ENCODE assay signal across 15 cellular contexts in the genomic region with DNA sequence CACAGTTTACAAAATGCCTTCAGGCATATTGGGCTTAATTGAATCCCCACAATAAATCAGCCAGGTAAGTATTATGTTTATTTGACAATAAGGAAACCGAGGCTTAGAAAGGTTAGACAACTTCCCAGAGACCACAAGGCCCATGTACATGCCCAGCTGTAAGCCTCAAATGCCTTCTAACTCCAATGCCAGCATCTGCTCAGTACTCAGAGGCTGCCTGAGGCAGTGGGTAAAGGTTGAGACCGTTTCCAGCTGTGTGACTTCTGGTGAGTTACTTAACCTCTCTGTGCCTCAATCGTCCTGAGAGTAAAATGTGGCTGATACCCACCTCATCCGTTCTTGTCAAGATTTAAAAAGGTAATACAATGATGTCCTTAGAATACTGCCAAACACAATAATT. TPM values are rescaled to one million over a fixed set of nuclear protein-coding genes. Genes with fewer than 3 reads are reported as not detected.
DNase-seq lines count a peak whose midpoint lies in the region; TF ChIP-seq lines count a peak whose summit lies in the region.
"Had no signal": no experiment of that assay in that cellular context is flagged by ENCODE, and none has a peak within 500 bp of the region (broad histone marks: within the 10 kb centered on the region; RNA-seq: fewer than 3 reads in every experiment).

No MANE protein-coding gene starts in this region.

- TF ChIP-seq CTCF in MCF 10A (IDR thresholded peaks at IDR 0.05; ENCODE audit: unreplicated experiment) (no peak), breast epithelium (IDR thresholded peaks at IDR 0.05) (no peak), chondrocyte (IDR thresholded peaks at IDR 0.05) (no peak), type B pancreatic cell (conservative IDR thresholded peaks at IDR 0.05) (no peak), transverse colon (IDR thresholded peaks at IDR 0.05) (no peak)

- no peaks in the 10 kb centered on the region for H3K9me3 Mint-ChIP-seq in MCF 10A (ENCODE audit: unreplicated experiment)
- H3K9me3 Mint-ChIP-seq in chondrocyte (ENCODE audit: low read depth), result no peaks in the 10 kb centered on the region
- no peaks in the 10 kb centered on the region for H3K9me3 Mint-ChIP-seq in type B pancreatic cell
- no peaks in the 10 kb centered on the region for H3K9me3 Mint-ChIP-seq in CD8-positive, alpha-beta memory T cell

- H3K4me1 ChIP-seq in breast epithelium, result no peaks in the 10 kb centered on the region
- H3K4me1 ChIP-seq in mesodermal cell (ENCODE audit: control insufficient read depth, insufficient read depth, low read length, poor library complexity, severe bottlenecking), result peaks cover 15% of the 10 kb centered on the region
- peaks cover 9% of the 10 kb centered on the region for H3K4me1 ChIP-seq in CD8-positive, alpha-beta memory T cell (ENCODE audit: insufficient read depth, low read length)
- H3K4me1 ChIP-seq in transverse colon, result peaks cover 0 to 10% (median 9%) of the 10 kb centered on the region in 4 donors

- H3K27me3 ChIP-seq in breast epithelium, result no peaks in the 10 kb centered on the region
- H3K27me3 ChIP-seq in CD8-positive, alpha-beta memory T cell (ENCODE audit: insufficient read depth, low read length, poor library complexity, severe bottlenecking), result no peaks in the 10 kb centered on the region
- H3K27me3 ChIP-seq in transverse colon, result no peaks in the 10 kb centered on the region

- no TSS peak for BruUV-seq in MCF 10A (replicated peaks; lab: Mats Ljungman, UMichigan)

- H3K9me3 ChIP-seq in breast epithelium (no peaks in the 10 kb centered on the region), mesodermal cell (ENCODE audit: control insufficient read depth, low read length) (no peaks in the 10 kb centered on the region), transverse colon (no peaks in the 10 kb centered on the region)
- no peaks in the 10 kb centered on the region for H3K9me3 ChIP-seq in CD8-positive, alpha-beta memory T cell (ENCODE audit: low read length)

- H3K4me1 Mint-ChIP-seq in MCF 10A (ENCODE audit: insufficient read depth, unreplicated experiment), result peaks cover 25% of the 10 kb centered on the region
- H3K4me1 Mint-ChIP-seq in chondrocyte (ENCODE audit: low read depth), result peaks cover 55% of the 10 kb centered on the region
- peaks cover 28% of the 10 kb centered on the region for H3K4me1 Mint-ChIP-seq in type B pancreatic cell (ENCODE audit: unreplicated experiment)
- peaks cover 13 to 37% (median 25%) of the 10 kb centered on the region in 3 donors for H3K4me1 Mint-ChIP-seq in CD8-positive, alpha-beta memory T cell

- no peak for TF ChIP-seq EP300 in transverse colon (IDR thresholded peaks at IDR 0.05; ENCODE audit: low read depth)

- H3K4me3 ChIP-seq in breast epithelium, result no peak overlapping the region
- H3K4me3 ChIP-seq in mesodermal cell (ENCODE audit: extremely low read depth, insufficient read depth, low read length, poor library complexity, severe bottlenecking), result no peak overlapping the region
- H3K4me3 ChIP-seq in CD8-positive, alpha-beta memory T cell (ENCODE audit: low read length), result no peak overlapping the region
- H3K4me3 ChIP-seq in transverse colon, result no peak overlapping the region

- H3K27ac ChIP-seq in breast epithelium (no peak overlapping the region), mesodermal cell (ENCODE audit: low read depth, low read length, severe bottlenecking) (peak overlapping the region; percentile 10), transverse colon (no peak overlapping the region)
- no peak overlapping the region for H3K27ac ChIP-seq in CD8-positive, alpha-beta memory T cell (ENCODE audit: low read depth, low read length)
- H3K27ac ChIP-seq: C4-2B had no signal

- H3K27ac Mint-ChIP-seq in MCF 10A (ENCODE audit: low read depth, unreplicated experiment), result peak overlapping the region; percentile 79
- peak overlapping the region; percentile 53 for H3K27ac Mint-ChIP-seq in chondrocyte (ENCODE audit: unreplicated experiment)
- no peak overlapping the region for H3K27ac Mint-ChIP-seq in type B pancreatic cell
- no peak overlapping the region for H3K27ac Mint-ChIP-seq in CD8-positive, alpha-beta memory T cell

- peaks cover 6% of the 10 kb centered on the region for H3K36me3 Mint-ChIP-seq in MCF 10A (ENCODE audit: insufficient read depth, unreplicated experiment)
- peaks cover under 1% of the 10 kb centered on the region for H3K36me3 Mint-ChIP-seq in chondrocyte (ENCODE audit: low read depth)
- peaks cover 4% of the 10 kb centered on the region for H3K36me3 Mint-ChIP-seq in type B pancreatic cell
- peaks cover 3 to 9% (median 6%) of the 10 kb centered on the region in 3 donors for H3K36me3 Mint-ChIP-seq in CD8-positive, alpha-beta memory T cell

- CTCF ChIA-PET in MCF 10A (lab: Yijun Ruan, JAX), result no interaction called here
- CTCF ChIA-PET in CD8-positive, alpha-beta memory T cell (lab: Charles Lee), result no interaction called here

- TF ChIP-seq POLR2A in breast epithelium (IDR thresholded peaks at IDR 0.05), result no peak
- no peak for TF ChIP-seq POLR2A in transverse colon (IDR thresholded peaks at IDR 0.05)

- intact Hi-C loops in MCF 10A (cut with micrococcal nuclease), result no loop called here
- intact Hi-C loops in breast epithelium (cut with DNase I; ENCODE audit: low total_unique reads), result no loop called here
- intact Hi-C loops in transverse colon (cut with DNase I; ENCODE audit: low total_unique reads), result no loop called here

- H3K4me3 Mint-ChIP-seq in MCF 10A (ENCODE audit: unreplicated experiment), result no peak overlapping the region
- H3K4me3 Mint-ChIP-seq in chondrocyte (ENCODE audit: unreplicated experiment), result no peak overlapping the region
- H3K4me3 Mint-ChIP-seq in type B pancreatic cell, result peak overlapping the region; percentile 26
- peak overlapping the region in 1 of 7 donors; percentile 2 for H3K4me3 Mint-ChIP-seq in CD8-positive, alpha-beta memory T cell

- POLR2A ChIA-PET in MCF 10A (lab: Yijun Ruan, JAX), result no interaction called here
- POLR2A ChIA-PET in CD8-positive, alpha-beta memory T cell (lab: Charles Lee), result no interaction called here

- no peaks in the 10 kb centered on the region for H3K36me3 ChIP-seq in breast epithelium
- no peaks in the 10 kb centered on the region for H3K36me3 ChIP-seq in mesodermal cell (ENCODE audit: control insufficient read depth, insufficient read depth, low read length)
- no peaks in the 10 kb centered on the region for H3K36me3 ChIP-seq in CD8-positive, alpha-beta memory T cell (ENCODE audit: insufficient read depth, low read length)
- H3K36me3 ChIP-seq in transverse colon, result no peaks in the 10 kb centered on the region

- in situ Hi-C loops in transverse colon (cut with MboI; ENCODE audit: low pct_ligation_motif_present in 1 of 4, low pct_unique_long_range_greater_than_20kb in 1 of 4, low sequenced_read_pairs in 3 of 4), result no loop called here

- no peak for DNase-seq in MCF 10A (ENCODE audit: unreplicated experiment)
- no peak for DNase-seq in breast epithelium (ENCODE audit: low spot score in 2 of 2)
- no peak for DNase-seq in chondrocyte (ENCODE audit: low spot score)
- no peak for DNase-seq in type B pancreatic cell (ENCODE audit: extremely low spot score, unreplicated experiment)
- DNase-seq in NCI-H446 (lab: John Stamatoyannopoulos, UW), result no peak
- no peak for DNase-seq in CD8-positive, alpha-beta memory T cell
- DNase-seq in transverse colon, result no peak
- DNase-seq: MM.1S, NCI-H1105 treated with DMSO at 0.1 percent for 48 hours, NCI-H1930, NCI-H2171 treated with DMSO at 0.1 percent for 48 hours, NCI-H510A treated with DMSO at 0.1 percent for 48 hours, SHP77 treated with DMSO at 0.1 percent for 48 hours had no signal

- 80 to 100% methylated on average over 1 to 2 of the region's 4 CpGs for WGBS in mesodermal cell (ENCODE audit: insufficient coverage in 2 of 2), 2 experiments
- 73 to 81% methylated on average over 2 to 4 of the region's 4 CpGs for WGBS in transverse colon (ENCODE audit: low coverage in 1 of 2), 2 donors

- H3K27me3 Mint-ChIP-seq in MCF 10A (ENCODE audit: insufficient read depth, unreplicated experiment) (no peaks in the 10 kb centered on the region), chondrocyte (ENCODE audit: low read depth) (no peaks in the 10 kb centered on the region), type B pancreatic cell (peaks cover 22% of the 10 kb centered on the region)
- H3K27me3 Mint-ChIP-seq in CD8-positive, alpha-beta memory T cell, result no peaks in the 10 kb centered on the region

RNA-seq across cellular contexts. Expression of gene HIP1, which starts 3.7 kb away (rescaled TPM):
- total RNA-seq in MCF 10A (2022) (11.1 and 12.0 TPM in 2 replicates), breast epithelium (10 to 100 TPM; 20.6 to 24.6 (median 23.8) TPM), chondrocyte (45.0 to 87.6 TPM (median 46.6 TPM) in 3 replicates), type B pancreatic cell (ENCODE audit: low replicate concordance) (11.1 and 33.8 TPM in 2 replicates), transverse colon (10 to 100 TPM in 1 of 4 donors, 1 to 10 TPM in 3; 3.7 to 20.1 (median 4.7) TPM)
- polyA plus RNA-seq in mesodermal cell (2013, experiment 1 of 2), result 39.1 TPM
- 33.8 TPM for polyA plus RNA-seq in mesodermal cell (2013, experiment 2 of 2)
- total RNA-seq in CD8-positive, alpha-beta memory T cell, result 1 to 10 TPM; 6.7 to 7.4 TPM
- polyA plus RNA-seq in CD8-positive, alpha-beta memory T cell, result 6.1 TPM

RNA-seq across cellular contexts. Expression of gene CCL26, which starts 37.0 kb away (rescaled TPM):
- total RNA-seq in MCF 10A (2022), result not detected in 2 replicates
- total RNA-seq in breast epithelium, result 1 to 10 TPM in 1 of 3 donors, under 1 TPM in 1, not detected in 1; 0.59 to 1.3 TPM
- total RNA-seq in chondrocyte, result not detected in 3 replicates
- polyA plus RNA-seq in mesodermal cell (2013, experiment 1 of 2), result not detected
- polyA plus RNA-seq in mesodermal cell (2013, experiment 2 of 2), result not detected
- 1.00 and 2.6 TPM in 2 replicates for total RNA-seq in type B pancreatic cell (ENCODE audit: low replicate concordance)
- total RNA-seq in CD8-positive, alpha-beta memory T cell, result not detected
- polyA plus RNA-seq in CD8-positive, alpha-beta memory T cell, result not detected
- not detected for total RNA-seq in transverse colon

Comparison
In these comparisons a context has a peak if more than half of its experiments do, and no peak if none do; other contexts are left out.
1. H3K27ac Mint-ChIP-seq: peak in MCF 10A (single experiment) and chondrocyte (single experiment); none in type B pancreatic cell (single experiment) and CD8-positive, alpha-beta memory T cell (0 of 8).